ENCODE assay signal across 2 cellular contexts in the genomic region with DNA sequence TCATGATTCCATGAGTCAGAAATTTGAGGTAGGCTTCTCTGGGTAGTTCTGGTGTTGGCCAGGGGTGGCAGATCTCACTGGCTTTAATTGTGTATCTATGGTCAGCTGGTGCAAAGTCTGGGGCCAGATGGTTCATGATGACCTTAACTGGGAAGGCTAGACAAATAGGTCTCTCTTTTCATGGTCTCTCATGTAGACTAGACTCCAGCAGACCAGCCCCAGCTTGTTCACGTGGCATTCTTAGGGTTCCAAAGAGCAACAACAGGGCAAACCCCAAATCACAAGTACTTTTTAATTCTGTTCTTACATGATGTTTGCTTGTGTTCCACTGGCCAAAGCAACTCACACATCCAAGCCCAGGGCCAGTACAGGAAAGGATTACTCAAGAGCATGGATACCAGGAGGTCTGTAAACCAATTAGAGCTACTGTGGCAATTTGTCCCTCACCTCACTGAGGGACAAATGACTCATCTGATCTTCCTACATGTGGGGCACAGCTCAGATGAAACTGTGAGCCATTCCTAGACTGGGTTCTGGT.
TF ChIP-seq lines count a peak whose summit lies in the region.

No MANE protein-coding gene starts in this region.

TF ChIP-seq in HCT116, 20 proteins besides CTCF, POLR2A, EP300 and RAD21:
- TF ChIP-seq, protein P1, sequence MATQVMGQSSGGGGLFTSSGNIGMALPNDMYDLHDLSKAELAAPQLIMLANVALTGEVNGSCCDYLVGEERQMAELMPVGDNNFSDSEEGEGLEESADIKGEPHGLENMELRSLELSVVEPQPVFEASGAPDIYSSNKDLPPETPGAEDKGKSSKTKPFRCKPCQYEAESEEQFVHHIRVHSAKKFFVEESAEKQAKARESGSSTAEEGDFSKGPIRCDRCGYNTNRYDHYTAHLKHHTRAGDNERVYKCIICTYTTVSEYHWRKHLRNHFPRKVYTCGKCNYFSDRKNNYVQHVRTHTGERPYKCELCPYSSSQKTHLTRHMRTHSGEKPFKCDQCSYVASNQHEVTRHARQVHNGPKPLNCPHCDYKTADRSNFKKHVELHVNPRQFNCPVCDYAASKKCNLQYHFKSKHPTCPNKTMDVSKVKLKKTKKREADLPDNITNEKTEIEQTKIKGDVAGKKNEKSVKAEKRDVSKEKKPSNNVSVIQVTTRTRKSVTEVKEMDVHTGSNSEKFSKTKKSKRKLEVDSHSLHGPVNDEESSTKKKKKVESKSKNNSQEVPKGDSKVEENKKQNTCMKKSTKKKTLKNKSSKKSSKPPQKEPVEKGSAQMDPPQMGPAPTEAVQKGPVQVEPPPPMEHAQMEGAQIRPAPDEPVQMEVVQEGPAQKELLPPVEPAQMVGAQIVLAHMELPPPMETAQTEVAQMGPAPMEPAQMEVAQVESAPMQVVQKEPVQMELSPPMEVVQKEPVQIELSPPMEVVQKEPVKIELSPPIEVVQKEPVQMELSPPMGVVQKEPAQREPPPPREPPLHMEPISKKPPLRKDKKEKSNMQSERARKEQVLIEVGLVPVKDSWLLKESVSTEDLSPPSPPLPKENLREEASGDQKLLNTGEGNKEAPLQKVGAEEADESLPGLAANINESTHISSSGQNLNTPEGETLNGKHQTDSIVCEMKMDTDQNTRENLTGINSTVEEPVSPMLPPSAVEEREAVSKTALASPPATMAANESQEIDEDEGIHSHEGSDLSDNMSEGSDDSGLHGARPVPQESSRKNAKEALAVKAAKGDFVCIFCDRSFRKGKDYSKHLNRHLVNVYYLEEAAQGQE (IDR thresholded peaks at IDR 0.05; ENCODE audit: low read depth) = no peak
- TF ChIP-seq, protein P2, sequence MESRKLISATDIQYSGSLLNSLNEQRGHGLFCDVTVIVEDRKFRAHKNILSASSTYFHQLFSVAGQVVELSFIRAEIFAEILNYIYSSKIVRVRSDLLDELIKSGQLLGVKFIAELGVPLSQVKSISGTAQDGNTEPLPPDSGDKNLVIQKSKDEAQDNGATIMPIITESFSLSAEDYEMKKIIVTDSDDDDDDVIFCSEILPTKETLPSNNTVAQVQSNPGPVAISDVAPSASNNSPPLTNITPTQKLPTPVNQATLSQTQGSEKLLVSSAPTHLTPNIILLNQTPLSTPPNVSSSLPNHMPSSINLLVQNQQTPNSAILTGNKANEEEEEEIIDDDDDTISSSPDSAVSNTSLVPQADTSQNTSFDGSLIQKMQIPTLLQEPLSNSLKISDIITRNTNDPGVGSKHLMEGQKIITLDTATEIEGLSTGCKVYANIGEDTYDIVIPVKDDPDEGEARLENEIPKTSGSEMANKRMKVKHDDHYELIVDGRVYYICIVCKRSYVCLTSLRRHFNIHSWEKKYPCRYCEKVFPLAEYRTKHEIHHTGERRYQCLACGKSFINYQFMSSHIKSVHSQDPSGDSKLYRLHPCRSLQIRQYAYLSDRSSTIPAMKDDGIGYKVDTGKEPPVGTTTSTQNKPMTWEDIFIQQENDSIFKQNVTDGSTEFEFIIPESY (IDR thresholded peaks at IDR 0.05; ENCODE audit: extremely low read depth, insufficient replicate concordance, low read length) = no peak
- TF ChIP-seq EGR1 (IDR thresholded peaks at IDR 0.05; ENCODE audit: low read depth) (no peak), ELF1 (IDR thresholded peaks at IDR 0.05; ENCODE audit: borderline replicate concordance, low read depth) (no peak), JUND (IDR thresholded peaks at IDR 0.05) (0 out of 2 replicates have a peak, but pooled peaks have one; percentile 8), ZFX (IDR thresholded peaks at IDR 0.05) (no peak), SP1 (IDR thresholded peaks at IDR 0.05; ENCODE audit: low read depth) (no peak)
- TF ChIP-seq, protein P3, sequence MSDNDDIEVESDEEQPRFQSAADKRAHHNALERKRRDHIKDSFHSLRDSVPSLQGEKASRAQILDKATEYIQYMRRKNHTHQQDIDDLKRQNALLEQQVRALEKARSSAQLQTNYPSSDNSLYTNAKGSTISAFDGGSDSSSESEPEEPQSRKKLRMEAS (IDR thresholded peaks at IDR 0.05) = no peak

TF ChIP-seq in endothelial cell of umbilical vein, 7 proteins besides CTCF, POLR2A, EP300 and RAD21:
- TF ChIP-seq EZH2 (IDR thresholded peaks at IDR 0.05; ENCODE audit: borderline replicate concordance, low read depth, low read length, severe bottlenecking) (no peak), JUN (IDR thresholded peaks at IDR 0.05; ENCODE audit: borderline replicate concordance, insufficient read depth, insufficient read length, low read depth) (peak; percentile 8), POLR2AphosphoS5 (IDR thresholded peaks at IDR 0.05; ENCODE audit: insufficient read depth, low read depth, low read length) (no peak), FOS (IDR thresholded peaks at IDR 0.05; ENCODE audit: borderline replicate concordance, insufficient read depth, low read length) (peak; percentile 52), MYC (IDR thresholded peaks at IDR 0.05; ENCODE audit: low read depth, low read length) (no peak)
- TF ChIP-seq, protein P3 (IDR thresholded peaks at IDR 0.05; ENCODE audit: insufficient read depth, insufficient read length) = no peak
